9 cellular contexts compared by ENCODE assay signal in genomic region chr15:99485153-99485947, GRCh38.
DNase-seq lines count a peak whose midpoint lies in the region; ATAC-seq, FAIRE-seq and TF ChIP-seq lines count a peak whose summit lies in the region.
"Had no signal": no experiment of that assay in that cellular context is flagged by ENCODE, and none has a peak within 500 bp of the region (broad histone marks: within the 10 kb centered on the region; RNA-seq: fewer than 3 reads in every experiment).

No MANE protein-coding gene starts in this region.

- no peak overlapping the region; the same call in 1 of the 2 replicates for H3K4me3 ChIP-seq in SK-N-MC
- peak overlapping the region; percentile 59 for H3K4me3 ChIP-seq in left ventricle myocardium inferior
- no peak overlapping the region for H3K4me3 ChIP-seq in skin epidermis

- ATAC-seq in HG03196 (IDR thresholded peaks at IDR 0.05; ENCODE audit: unreplicated experiment) (no peak), GM21381 (IDR thresholded peaks at IDR 0.05; ENCODE audit: unreplicated experiment) (no peak)

- no peaks in the 10 kb centered on the region for H3K36me3 ChIP-seq in SK-N-MC (ENCODE audit: insufficient read depth, low read length)
- no peaks in the 10 kb centered on the region for H3K36me3 ChIP-seq in left ventricle myocardium inferior

- H3K27me3 ChIP-seq in left ventricle myocardium inferior (ENCODE audit: low read depth) = no peaks in the 10 kb centered on the region

- H3K9me3 ChIP-seq in SK-N-MC (ENCODE audit: low read depth, low read length) (no peaks in the 10 kb centered on the region), left ventricle myocardium inferior (replicated peaks) (no peaks in the 10 kb centered on the region)

- no peak for TF ChIP-seq CTCF in left ventricle myocardium inferior (IDR thresholded peaks at IDR 0.05; ENCODE audit: borderline replicate concordance)

- H3K9ac ChIP-seq in SK-N-MC (ENCODE audit: insufficient read length) = no peak overlapping the region

- DNase-seq in GM19239 (ENCODE audit: insufficient read length, low spot score) (no peak), SK-N-MC (ENCODE audit: low read depth, low spot score) (no peak), left ventricle myocardium inferior (no peak), NCI-H1436 (lab: John Stamatoyannopoulos, UW) (no peak)
- DNase-seq: activated effector memory CD4-positive, alpha-beta T cell treated with anti-CD3 and anti-CD28 coated beads, Interleukin-2, amount 50 U/mL, for 16 hours; RPMI8226 had no signal

- H3K4me1 ChIP-seq in left ventricle myocardium inferior = peaks cover 35% of the 10 kb centered on the region

- intact Hi-C loops in left ventricle myocardium inferior (cut with micrococcal nuclease) = no loop called here

- FAIRE-seq in GM19239 (lab: Jason Lieb, UNC) = peak; percentile 47

- H3K27ac ChIP-seq in SK-N-MC (peak overlapping the region; percentile 36; the same call in 1 of the 2 replicates), left ventricle myocardium inferior (replicated peaks) (peak overlapping the region; percentile 93), skin epidermis (peak overlapping the region in 19 of 21 experiments; percentile 18 to 87 (median 71))

Comparison
In these comparisons a context has a peak if more than half of its experiments do, and no peak if none do; other contexts are left out.
1. H3K27ac ChIP-seq: peak in every context shown above with its lines; median percentile 93 in left ventricle myocardium inferior; 71 in skin epidermis; 36 in SK-N-MC.